ENCODE assay signal across 9 cellular contexts in genomic region chr9:90642570-90643539, GRCh38. TPM values are rescaled to one million over a fixed set of nuclear protein-coding genes. Genes with fewer than 3 reads are reported as not detected.
DNase-seq lines count a peak whose midpoint lies in the region; TF ChIP-seq lines count a peak whose summit lies in the region.
"Had no signal": no experiment of that assay in that cellular context is flagged by ENCODE, and none has a peak within 500 bp of the region (broad histone marks: within the 10 kb centered on the region; RNA-seq: fewer than 3 reads in every experiment).

DIRAS2 (minus strand) TSS chr9:90642824; CDS start chr9:90613827, 28,997 bp downstream.

- peaks cover 5% of the 10 kb centered on the region for H3K4me1 Mint-ChIP-seq in activated naive CD4-positive, alpha-beta T cell treated with anti-CD3 and anti-CD28 coated beads for 36 hours (ENCODE audit: low read depth)

- no peak within 1 kb of the TSS for H3K9ac ChIP-seq in fibroblast of lung (ENCODE audit: insufficient read depth, low read length)

- peak within 1 kb of the TSS; percentile 73 for H3K4me3 ChIP-seq in WERI-Rb-1 (ENCODE audit: low read depth, low read length)
- peak within 1 kb of the TSS in 3 of 4 experiments; percentile 42 to 49 (median 46) for H3K4me3 ChIP-seq in fibroblast of lung (replicated peaks in 1 of 4; ENCODE audit: control extremely low read depth in 1 of 4, insufficient read depth in 1 of 4, low read depth in 3 of 4, low read length in 4 of 4)
- peak within 1 kb of the TSS; percentile 47 to 66 for H3K4me3 ChIP-seq in muscle layer of duodenum (ENCODE audit: low read depth in 1 of 2, low read length in 2 of 2)
- peak within 1 kb of the TSS in 2 of 3 donors; percentile 30 to 54 for H3K4me3 ChIP-seq in thyroid gland (replicated peaks in 1 of 3)
- H3K4me3 ChIP-seq: ovary had no signal

- WGBS in thyroid gland, 2 donors, result 13 to 19% methylated on average over 23 to 28 of the region's 53 CpGs

- H3K27me3 ChIP-seq in WERI-Rb-1 (ENCODE audit: insufficient read depth, low read depth, severe bottlenecking) (no peaks in the 10 kb centered on the region), fibroblast of lung (ENCODE audit: control insufficient read depth, insufficient read depth, low read length) (peaks cover 8% of the 10 kb centered on the region), muscle layer of duodenum (ENCODE audit: low read depth, low read length) (no peaks in the 10 kb centered on the region), thyroid gland (no peaks in the 10 kb centered on the region)
- H3K27me3 ChIP-seq: ovary had no signal

- no peaks in the 10 kb centered on the region for H3K36me3 ChIP-seq in WERI-Rb-1
- no peaks in the 10 kb centered on the region for H3K36me3 ChIP-seq in fibroblast of lung (ENCODE audit: control insufficient read depth, insufficient read depth, low read length)
- no peaks in the 10 kb centered on the region for H3K36me3 ChIP-seq in muscle layer of duodenum (ENCODE audit: control insufficient read depth in 1 of 2, insufficient read depth in 2 of 2, low read length in 2 of 2)
- no peaks in the 10 kb centered on the region for H3K36me3 ChIP-seq in thyroid gland
- H3K36me3 ChIP-seq: ovary had no signal

- DNase-seq in activated naive CD4-positive, alpha-beta T cell treated with anti-CD3 and anti-CD28 coated beads for 36 hours, result peak; percentile 33
- no peak for DNase-seq in activated naive CD4-positive, alpha-beta T cell treated with Interleukin-2 at 50 U/mL for 16 hours
- DNase-seq in NCI-H128 (lab: John Stamatoyannopoulos, UW; ENCODE audit: unreplicated experiment) (peak; percentile 82), WERI-Rb-1 (peak; percentile 84), fibroblast of lung (ENCODE audit: low read depth in 2 of 2) (peak; percentile 57 to 65), thyroid gland (peak; percentile 96), GOT3 (lab: John Stamatoyannopoulos, UW) (no peak)

- H3K79me2 ChIP-seq in fibroblast of lung (ENCODE audit: control insufficient read depth, insufficient read depth, low read length), result no peaks in the 10 kb centered on the region

- peaks cover 62% of the 10 kb centered on the region for H3K27me3 Mint-ChIP-seq in activated naive CD4-positive, alpha-beta T cell treated with anti-CD3 and anti-CD28 coated beads for 36 hours (ENCODE audit: low read depth)

- H3K4me3 Mint-ChIP-seq in activated naive CD4-positive, alpha-beta T cell treated with anti-CD3 and anti-CD28 coated beads for 36 hours, result peak within 1 kb of the TSS; percentile 60

- CTCF ChIA-PET in activated naive CD4-positive, alpha-beta T cell treated with anti-CD3 and anti-CD28 coated beads for 36 hours (lab: Charles Lee), result no interaction called here

- no peaks in the 10 kb centered on the region for H3K9me3 ChIP-seq in WERI-Rb-1 (ENCODE audit: severe bottlenecking)
- H3K9me3 ChIP-seq in fibroblast of lung (ENCODE audit: control insufficient read depth, insufficient read depth, low read depth, low read length), result no peaks in the 10 kb centered on the region
- H3K9me3 ChIP-seq in muscle layer of duodenum (ENCODE audit: control insufficient read depth in 1 of 2, low read length in 2 of 2), result no peaks in the 10 kb centered on the region
- no peaks in the 10 kb centered on the region for H3K9me3 ChIP-seq in thyroid gland
- H3K9me3 ChIP-seq: ovary had no signal

- peak within 1 kb of the TSS; percentile 75 for H3K4me2 ChIP-seq in fibroblast of lung (ENCODE audit: extremely low read depth, insufficient read depth, low read length)

- no peak within 1 kb of the TSS for H3K27ac Mint-ChIP-seq in activated naive CD4-positive, alpha-beta T cell treated with anti-CD3 and anti-CD28 coated beads for 36 hours

- H3K27ac ChIP-seq in WERI-Rb-1 (peak within 1 kb of the TSS; percentile 57), fibroblast of lung (ENCODE audit: insufficient read depth, low read length) (no peak within 1 kb of the TSS), muscle layer of duodenum (ENCODE audit: low read length) (no peak within 1 kb of the TSS), thyroid gland (peak within 1 kb of the TSS; percentile 74 to 89 (median 80))
- H3K27ac ChIP-seq: ovary had no signal

- no peaks in the 10 kb centered on the region for H4K20me1 ChIP-seq in fibroblast of lung (ENCODE audit: control insufficient read depth, extremely low read depth, insufficient read depth, low read length)

- H3K9me3 Mint-ChIP-seq in activated naive CD4-positive, alpha-beta T cell treated with anti-CD3 and anti-CD28 coated beads for 36 hours, result no peaks in the 10 kb centered on the region

- peak; percentile 26 to 98 for TF ChIP-seq POLR2A in thyroid gland (IDR thresholded peaks at IDR 0.05)

- intact Hi-C loops in activated naive CD4-positive, alpha-beta T cell treated with anti-CD3 and anti-CD28 coated beads for 36 hours (cut with micrococcal nuclease), result loop anchor here (2.0 kb wide), 1 partner anchor 416 kb away; no protein-coding TSS in a partner anchor
- intact Hi-C loops in thyroid gland (cut with DNase I), result loop anchor here (10.0 kb wide), 1 partner anchor 418 kb away; no protein-coding TSS in a partner anchor

- H3K36me3 Mint-ChIP-seq in activated naive CD4-positive, alpha-beta T cell treated with anti-CD3 and anti-CD28 coated beads for 36 hours (ENCODE audit: low read depth), result no peaks in the 10 kb centered on the region

- TF ChIP-seq CTCF in WERI-Rb-1 (IDR thresholded peaks at IDR 0.05; ENCODE audit: low read depth, low read length) (peak; percentile 30; the same call in 1 of the 2 replicates), fibroblast of lung (conservative IDR thresholded peaks at IDR 0.05 in 1 of 2, IDR thresholded peaks at IDR 0.05 in 1 of 2; ENCODE audit: low read depth in 1 of 2, low read length in 2 of 2) (peak; percentile 53 to 54), thyroid gland (IDR thresholded peaks at IDR 0.05) (peak; percentile 14 to 80 (median 58))

- H2AFZ ChIP-seq in fibroblast of lung (ENCODE audit: low read length), result peak within 1 kb of the TSS; percentile 52

- H3K4me1 ChIP-seq in fibroblast of lung (ENCODE audit: control insufficient read depth, extremely low read depth, insufficient read depth, low read length) (no peaks in the 10 kb centered on the region), muscle layer of duodenum (ENCODE audit: control insufficient read depth in 1 of 2, insufficient read depth in 2 of 2, low read length in 2 of 2) (peaks cover 0 to 9% of the 10 kb centered on the region in 2 donors), thyroid gland (peaks cover 0 to 12% of the 10 kb centered on the region in 2 donors)

RNA-seq across cellular contexts. Expression of gene DIRAS2, which starts in this region (rescaled TPM):
- total RNA-seq in activated naive CD4-positive, alpha-beta T cell treated with anti-CD3 and anti-CD28 coated beads for 36 hours, result not detected
- total RNA-seq in fibroblast of lung (0.26 and 0.66 TPM in 2 replicates), thyroid gland (10 to 100 TPM in 1 of 4 donors, 1 to 10 TPM in 3; 2.6 to 11.3 (median 6.6) TPM)
- polyA plus RNA-seq in fibroblast of lung, result 0.01 TPM in 2 replicates
- polyA plus RNA-seq in fibroblast of lung (2012), result not detected in 2 replicates
- not detected in 2 replicates for polyA minus RNA-seq in fibroblast of lung (ENCODE audit: low replicate concordance)

Comparison
In these comparisons a context has a peak if more than half of its experiments do, and no peak if none do; other contexts are left out.
1. Peak in DNase-seq in activated naive CD4-positive, alpha-beta T cell treated with anti-CD3 and anti-CD28 coated beads for 36 hours; RNA of the gene not detected or under 1 TPM.
2. Peak in DNase-seq, H3K4me3 ChIP-seq and H3K4me2 ChIP-seq in fibroblast of lung; RNA of the gene not detected or under 1 TPM.
3. DNase-seq: peak in NCI-H128 (single experiment), WERI-Rb-1 (single experiment) and thyroid gland (2 of 2); none in activated naive CD4-positive, alpha-beta T cell treated with Interleukin-2 at 50 U/mL for 16 hours (single experiment) and GOT3 (single experiment).
4. H3K27ac ChIP-seq: peak in WERI-Rb-1 (single experiment) and thyroid gland (3 of 3); none in fibroblast of lung (single experiment) and muscle layer of duodenum (single experiment).
5. Peak in every context shown above with its lines, with median percentiles within 50 percentile points of each other: H3K4me3 ChIP-seq and CTCF ChIP-seq.